17 cellular contexts compared by ENCODE assay signal in genomic region chr15:28132524-28133275, GRCh38. TPM values are rescaled to one million over a fixed set of nuclear protein-coding genes. Genes with fewer than 3 reads are reported as not detected.
DNase-seq lines count a peak whose midpoint lies in the region; ATAC-seq, FAIRE-seq and TF ChIP-seq lines count a peak whose summit lies in the region.
"Had no signal": no experiment of that assay in that cellular context is flagged by ENCODE, and none has a peak within 500 bp of the region (broad histone marks: within the 10 kb centered on the region; RNA-seq: fewer than 3 reads in every experiment).

No MANE protein-coding gene starts in this region.

- no peak for TF ChIP-seq CTCF in tibial artery (IDR thresholded peaks at IDR 0.05)

- peaks cover 0 to 18% (median 5%) of the 10 kb centered on the region in 4 donors for H3K4me1 ChIP-seq in tibial artery
- H3K4me1 ChIP-seq: colonic mucosa, foreskin keratinocyte, testis had no signal

- no peak for ATAC-seq in Right ventricle myocardium inferior
- ATAC-seq: foreskin keratinocyte had no signal

- no peaks in the 10 kb centered on the region for H3K9me3 ChIP-seq in tibial artery
- H3K9me3 ChIP-seq: colonic mucosa, SJSA1, testis had no signal

- H3K4me3 ChIP-seq in tibial artery = no peak overlapping the region
- H3K4me3 ChIP-seq: colonic mucosa, SJSA1, testis had no signal

- DNase-seq in cardiac septum (ENCODE audit: low spot score) (peak; percentile 49), Right ventricle myocardium inferior (ENCODE audit: missing footprints) (no peak), amniotic stem cell (lab: John Stamatoyannopoulos, UW) (peak; percentile 6), glomerular endothelial cell (ENCODE audit: extremely low read depth, low read depth, low spot score) (peak; percentile 29), tibial artery (no peak), HuH-7 (ENCODE audit: low spot score) (no peak), SIG-M5 (lab: John Stamatoyannopoulos, UW) (no peak), HTR-8/SVneo (ENCODE audit: insufficient read length, low spot score) (no peak)
- DNase-seq: colonic mucosa, DMS 273 treated with DMSO at 0.1 percent for 48 hours, foreskin keratinocyte, NCI-H2171 treated with DMSO at 0.1 percent for 48 hours, occipital lobe, testis had no signal

- H3K27ac ChIP-seq in tibial artery = peak overlapping the region; percentile 8 to 26
- H3K27ac ChIP-seq: colonic mucosa, foreskin keratinocyte, SJSA1, testis had no signal

- no peak for FAIRE-seq in HTR-8/SVneo (lab: Jason Lieb, UNC)

- no peaks in the 10 kb centered on the region for H3K27me3 ChIP-seq in tibial artery
- H3K27me3 ChIP-seq: colonic mucosa, foreskin keratinocyte, SJSA1, testis had no signal

- H3K36me3 ChIP-seq in tibial artery = peaks cover 16 to 50% (median 29%) of the 10 kb centered on the region in 3 donors

- intact Hi-C loops in cardiac septum (cut with DNase I) (no loop called here), Right ventricle myocardium inferior (cut with DNase I) (no loop called here), tibial artery (cut with DNase I; ENCODE audit: low total_unique reads) (no loop called here)

RNA-seq across cellular contexts. Expression of gene OCA2, which starts 33.6 kb away (rescaled TPM):
- not detected for total RNA-seq in cardiac septum
- not detected for total RNA-seq in Right ventricle myocardium inferior
- total RNA-seq in glomerular endothelial cell = not detected in 2 replicates
- total RNA-seq: activated CD8-positive, alpha-beta memory T cell treated with anti-CD3 and anti-CD28 coated beads for 36 hours; HT-29 had no signal

Comparison
In these comparisons a context has a peak if more than half of its experiments do, and no peak if none do; other contexts are left out.
1. DNase-seq: peak in cardiac septum (single experiment), amniotic stem cell (single experiment) and glomerular endothelial cell (single experiment); none in Right ventricle myocardium inferior (single experiment), tibial artery (0 of 2), HuH-7 (single experiment), SIG-M5 (single experiment) and HTR-8/SVneo (single experiment).